Comparison of ENCODE assay signal across 1 cellular context in the genomic region with DNA sequence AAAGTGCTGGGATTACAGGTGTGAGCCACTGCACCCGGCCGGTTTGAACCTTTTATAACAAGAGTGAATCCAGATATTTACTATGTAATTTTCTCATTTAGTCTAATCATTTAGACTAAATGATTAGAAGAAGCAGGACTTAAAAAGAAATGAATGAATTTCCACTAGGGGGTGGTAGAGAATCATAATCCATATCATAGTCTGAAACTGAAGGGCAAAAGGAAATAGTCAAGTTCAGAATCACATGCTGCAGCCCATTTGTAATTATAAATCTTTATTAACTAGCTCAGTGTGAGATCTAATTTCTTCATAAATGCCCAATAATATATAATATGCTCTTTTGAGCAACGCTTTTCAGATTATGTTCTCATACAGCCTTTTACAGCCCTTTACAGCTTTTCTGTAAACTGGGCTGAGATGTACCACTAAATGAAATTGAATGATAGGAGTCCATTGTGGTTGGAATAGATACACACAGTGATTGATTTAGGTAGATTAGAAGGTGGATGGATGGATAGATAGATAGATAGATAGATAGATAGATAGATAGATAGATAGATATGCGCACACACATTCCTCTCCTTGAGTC.
A peak's percentile ranks its signal among the peaks of the same experiment; 100 is the strongest.
TF ChIP-seq lines count a peak whose summit lies in the region.

No MANE protein-coding gene starts in this region.

TF ChIP-seq in GM12878, 131 proteins besides CTCF, POLR2A, EP300 and RAD21:
- TF ChIP-seq SMC3 (IDR thresholded peaks at IDR 0.05; ENCODE audit: borderline replicate concordance, low read length) = peak; percentile 88
- TF ChIP-seq RAD51 (IDR thresholded peaks at IDR 0.05) = peak; percentile 55; the same call in 1 of the 2 replicates
- no peak for TF ChIP-seq YY1 (IDR thresholded peaks at IDR 0.05; ENCODE audit: low read depth, low read length)
- TF ChIP-seq, protein P1, sequence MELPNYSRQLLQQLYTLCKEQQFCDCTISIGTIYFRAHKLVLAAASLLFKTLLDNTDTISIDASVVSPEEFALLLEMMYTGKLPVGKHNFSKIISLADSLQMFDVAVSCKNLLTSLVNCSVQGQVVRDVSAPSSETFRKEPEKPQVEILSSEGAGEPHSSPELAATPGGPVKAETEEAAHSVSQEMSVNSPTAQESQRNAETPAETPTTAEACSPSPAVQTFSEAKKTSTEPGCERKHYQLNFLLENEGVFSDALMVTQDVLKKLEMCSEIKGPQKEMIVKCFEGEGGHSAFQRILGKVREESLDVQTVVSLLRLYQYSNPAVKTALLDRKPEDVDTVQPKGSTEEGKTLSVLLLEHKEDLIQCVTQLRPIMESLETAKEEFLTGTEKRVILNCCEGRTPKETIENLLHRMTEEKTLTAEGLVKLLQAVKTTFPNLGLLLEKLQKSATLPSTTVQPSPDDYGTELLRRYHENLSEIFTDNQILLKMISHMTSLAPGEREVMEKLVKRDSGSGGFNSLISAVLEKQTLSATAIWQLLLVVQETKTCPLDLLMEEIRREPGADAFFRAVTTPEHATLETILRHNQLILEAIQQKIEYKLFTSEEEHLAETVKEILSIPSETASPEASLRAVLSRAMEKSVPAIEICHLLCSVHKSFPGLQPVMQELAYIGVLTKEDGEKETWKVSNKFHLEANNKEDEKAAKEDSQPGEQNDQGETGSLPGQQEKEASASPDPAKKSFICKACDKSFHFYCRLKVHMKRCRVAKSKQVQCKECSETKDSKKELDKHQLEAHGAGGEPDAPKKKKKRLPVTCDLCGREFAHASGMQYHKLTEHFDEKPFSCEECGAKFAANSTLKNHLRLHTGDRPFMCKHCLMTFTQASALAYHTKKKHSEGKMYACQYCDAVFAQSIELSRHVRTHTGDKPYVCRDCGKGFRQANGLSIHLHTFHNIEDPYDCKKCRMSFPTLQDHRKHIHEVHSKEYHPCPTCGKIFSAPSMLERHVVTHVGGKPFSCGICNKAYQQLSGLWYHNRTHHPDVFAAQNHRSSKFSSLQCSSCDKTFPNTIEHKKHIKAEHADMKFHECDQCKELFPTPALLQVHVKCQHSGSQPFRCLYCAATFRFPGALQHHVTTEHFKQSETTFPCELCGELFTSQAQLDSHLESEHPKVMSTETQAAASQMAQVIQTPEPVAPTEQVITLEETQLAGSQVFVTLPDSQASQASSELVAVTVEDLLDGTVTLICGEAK (IDR thresholded peaks at IDR 0.05; ENCODE audit: borderline replicate concordance) = peak; percentile 52; the same call in 1 of the 2 replicates
- TF ChIP-seq IKZF2 (IDR thresholded peaks at IDR 0.05) = no peak
